In the genomic region with DNA sequence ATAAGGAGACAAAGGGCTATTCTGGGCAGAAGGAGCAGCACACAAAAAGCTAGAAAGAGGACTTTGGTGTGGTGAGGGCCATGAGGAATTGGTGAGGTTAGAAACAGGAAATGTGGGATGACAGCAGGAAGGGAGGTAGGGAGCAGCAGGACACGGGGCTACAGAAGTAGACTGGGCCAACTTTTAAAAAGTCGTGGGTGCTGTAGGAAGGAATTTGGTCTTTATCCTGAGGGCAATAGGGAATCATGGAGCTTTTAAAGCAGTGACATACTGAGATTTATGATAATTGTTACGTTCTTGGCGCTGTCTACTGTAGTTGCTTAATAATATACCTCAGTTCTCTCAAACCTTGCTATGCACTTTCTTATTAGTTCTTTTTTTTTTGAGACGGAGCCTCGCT, we compare ENCODE assay signal across 19 cellular contexts. TPM values are rescaled to one million over a fixed set of nuclear protein-coding genes. Genes with fewer than 3 reads are reported as not detected.
DNase-seq lines count a peak whose midpoint lies in the region; ATAC-seq and TF ChIP-seq lines count a peak whose summit lies in the region.
"Had no signal": no experiment of that assay in that cellular context is flagged by ENCODE, and none has a peak within 500 bp of the region (broad histone marks: within the 10 kb centered on the region; RNA-seq: fewer than 3 reads in every experiment).

No MANE protein-coding gene starts in this region.

- peak overlapping the region in 5 of 7 donors; percentile 0 to 46 (median 20) for H3K27ac Mint-ChIP-seq in CD14-positive monocyte
- H3K27ac Mint-ChIP-seq in nephron progenitor cell: peak overlapping the region; percentile 26
- H3K27ac Mint-ChIP-seq in CD4-positive, alpha-beta T cell: no peak overlapping the region

- in situ Hi-C loops in KBM-7 (cut with MboI; ENCODE audit: low pct_unique_long_range_greater_than_20kb, low sequenced_read_pairs): no loop called here

- POLR2A ChIA-PET in CD4-positive, alpha-beta T cell (lab: Charles Lee): no interaction called here

- peaks cover 14% of the 10 kb centered on the region for H3K4me1 Mint-ChIP-seq in CD14-positive monocyte
- peaks cover 11% of the 10 kb centered on the region for H3K4me1 Mint-ChIP-seq in nephron progenitor cell
- H3K4me1 Mint-ChIP-seq in CD4-positive, alpha-beta T cell (ENCODE audit: low read depth): no peaks in the 10 kb centered on the region

- peaks cover 0 to 5% (median 0%) of the 10 kb centered on the region in 7 donors for H3K9me3 Mint-ChIP-seq in CD14-positive monocyte
- H3K9me3 Mint-ChIP-seq in nephron progenitor cell: no peaks in the 10 kb centered on the region
- no peaks in the 10 kb centered on the region for H3K9me3 Mint-ChIP-seq in CD4-positive, alpha-beta T cell

- TF ChIP-seq CTCF in CD14-positive monocyte (IDR thresholded peaks at IDR 0.05): no peak
- no peak for TF ChIP-seq CTCF in nephron progenitor cell (IDR thresholded peaks at IDR 0.05)
- TF ChIP-seq CTCF in CD4-positive, alpha-beta T cell (IDR thresholded peaks at IDR 0.05): no peak

- H3K36me3 Mint-ChIP-seq in CD14-positive monocyte (no peaks in the 10 kb centered on the region), nephron progenitor cell (ENCODE audit: low read depth) (no peaks in the 10 kb centered on the region)
- no peaks in the 10 kb centered on the region for H3K36me3 Mint-ChIP-seq in CD4-positive, alpha-beta T cell (ENCODE audit: low read depth)

- H3K4me3 Mint-ChIP-seq in CD14-positive monocyte (no peak overlapping the region), nephron progenitor cell (no peak overlapping the region)
- no peak overlapping the region for H3K4me3 Mint-ChIP-seq in CD4-positive, alpha-beta T cell

- no peak overlapping the region for H3K27ac ChIP-seq in CD4-positive, alpha-beta T cell (ENCODE audit: low read depth, low read length)
- H3K27ac ChIP-seq: A549 had no signal

- H3K27me3 ChIP-seq in CD4-positive, alpha-beta T cell (ENCODE audit: control insufficient read depth, insufficient read depth, low read length): peaks cover 5% of the 10 kb centered on the region

- H3K27me3 Mint-ChIP-seq in CD14-positive monocyte (ENCODE audit: low read depth in 3 of 3) (peaks cover 4 to 10% (median 4%) of the 10 kb centered on the region in 3 donors), nephron progenitor cell (ENCODE audit: low read depth, poor library complexity) (peaks cover 5% of the 10 kb centered on the region)
- peaks cover 16% of the 10 kb centered on the region for H3K27me3 Mint-ChIP-seq in CD4-positive, alpha-beta T cell

- CTCF ChIA-PET in CD4-positive, alpha-beta T cell (lab: Charles Lee): no interaction called here

- DNase-seq in CD14-positive monocyte (ENCODE audit: low spot score) (no peak), KBM-7 (peak; percentile 9), nephron progenitor cell (no peak), kidney tubule cell (ENCODE audit: low spot score) (no peak)
- DNase-seq in CD4-positive, alpha-beta T cell: no peak
- DNase-seq: BE2C; DMS53; EL; GOT3; NCI-H1105 treated with DMSO at 0.1 percent for 48 hours; NCI-H2029 treated with DMSO at 0.1 percent for 48 hours; NCI-H345; NCI-H524; NCI-H774; NK-92 treated with Interleukin-12 subunit alpha and Interleukin-12 subunit beta, amount 100 ng/mL, for 24 hours had no signal

- no peaks in the 10 kb centered on the region for H3K9me3 ChIP-seq in CD4-positive, alpha-beta T cell (ENCODE audit: control insufficient read depth, low read length)
- H3K9me3 ChIP-seq: A549, BE2C had no signal

- ATAC-seq in SK-N-SH treated with all-trans-retinoic acid at 6 μM for 48 hours (peak; percentile 71), HG02938 (IDR thresholded peaks at IDR 0.05; ENCODE audit: unreplicated experiment) (no peak)
- ATAC-seq in CD4-positive, alpha-beta T cell (ENCODE audit: poor library complexity): no peak
- ATAC-seq: A549, HCT116 had no signal

- intact Hi-C loops in CD14-positive monocyte (cut with micrococcal nuclease): no loop called here
- intact Hi-C loops in CD4-positive, alpha-beta T cell (cut with DNase I, micrococcal nuclease): no loop called here

TF ChIP-seq in SK-N-SH treated with all-trans-retinoic acid at 6 μM for 48 hours, 23 proteins besides CTCF, POLR2A, EP300 and RAD21:
- TF ChIP-seq OSR1 (CRISPR knock-in tag; IDR thresholded peaks at IDR 0.05) (no peak), TOX (CRISPR knock-in tag; IDR thresholded peaks at IDR 0.05; ENCODE audit: borderline replicate concordance) (no peak), SNAI2 (CRISPR knock-in tag; IDR thresholded peaks at IDR 0.05) (no peak), ZNF8 (CRISPR knock-in tag; IDR thresholded peaks at IDR 0.05) (no peak), TCF4 (CRISPR knock-in tag; IDR thresholded peaks at IDR 0.05; ENCODE audit: borderline replicate concordance) (no peak), RARB (CRISPR knock-in tag; IDR thresholded peaks at IDR 0.05) (no peak), PPARA (CRISPR knock-in tag; IDR thresholded peaks at IDR 0.05; ENCODE audit: borderline replicate concordance) (no peak), CSDC2 (CRISPR knock-in tag; IDR thresholded peaks at IDR 0.05) (no peak), ZNF565 (CRISPR knock-in tag; conservative IDR thresholded peaks at IDR 0.05; ENCODE audit: low read depth) (no peak), GLIS3 (CRISPR knock-in tag; IDR thresholded peaks at IDR 0.05) (no peak), ZNF70 (CRISPR knock-in tag; IDR thresholded peaks at IDR 0.05) (no peak)
- TF ChIP-seq, protein P1, sequence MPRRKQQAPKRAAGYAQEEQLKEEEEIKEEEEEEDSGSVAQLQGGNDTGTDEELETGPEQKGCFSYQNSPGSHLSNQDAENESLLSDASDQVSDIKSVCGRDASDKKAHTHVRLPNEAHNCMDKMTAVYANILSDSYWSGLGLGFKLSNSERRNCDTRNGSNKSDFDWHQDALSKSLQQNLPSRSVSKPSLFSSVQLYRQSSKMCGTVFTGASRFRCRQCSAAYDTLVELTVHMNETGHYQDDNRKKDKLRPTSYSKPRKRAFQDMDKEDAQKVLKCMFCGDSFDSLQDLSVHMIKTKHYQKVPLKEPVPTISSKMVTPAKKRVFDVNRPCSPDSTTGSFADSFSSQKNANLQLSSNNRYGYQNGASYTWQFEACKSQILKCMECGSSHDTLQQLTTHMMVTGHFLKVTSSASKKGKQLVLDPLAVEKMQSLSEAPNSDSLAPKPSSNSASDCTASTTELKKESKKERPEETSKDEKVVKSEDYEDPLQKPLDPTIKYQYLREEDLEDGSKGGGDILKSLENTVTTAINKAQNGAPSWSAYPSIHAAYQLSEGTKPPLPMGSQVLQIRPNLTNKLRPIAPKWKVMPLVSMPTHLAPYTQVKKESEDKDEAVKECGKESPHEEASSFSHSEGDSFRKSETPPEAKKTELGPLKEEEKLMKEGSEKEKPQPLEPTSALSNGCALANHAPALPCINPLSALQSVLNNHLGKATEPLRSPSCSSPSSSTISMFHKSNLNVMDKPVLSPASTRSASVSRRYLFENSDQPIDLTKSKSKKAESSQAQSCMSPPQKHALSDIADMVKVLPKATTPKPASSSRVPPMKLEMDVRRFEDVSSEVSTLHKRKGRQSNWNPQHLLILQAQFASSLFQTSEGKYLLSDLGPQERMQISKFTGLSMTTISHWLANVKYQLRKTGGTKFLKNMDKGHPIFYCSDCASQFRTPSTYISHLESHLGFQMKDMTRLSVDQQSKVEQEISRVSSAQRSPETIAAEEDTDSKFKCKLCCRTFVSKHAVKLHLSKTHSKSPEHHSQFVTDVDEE (CRISPR knock-in tag; IDR thresholded peaks at IDR 0.05): no peak
- TF ChIP-seq, protein P2, sequence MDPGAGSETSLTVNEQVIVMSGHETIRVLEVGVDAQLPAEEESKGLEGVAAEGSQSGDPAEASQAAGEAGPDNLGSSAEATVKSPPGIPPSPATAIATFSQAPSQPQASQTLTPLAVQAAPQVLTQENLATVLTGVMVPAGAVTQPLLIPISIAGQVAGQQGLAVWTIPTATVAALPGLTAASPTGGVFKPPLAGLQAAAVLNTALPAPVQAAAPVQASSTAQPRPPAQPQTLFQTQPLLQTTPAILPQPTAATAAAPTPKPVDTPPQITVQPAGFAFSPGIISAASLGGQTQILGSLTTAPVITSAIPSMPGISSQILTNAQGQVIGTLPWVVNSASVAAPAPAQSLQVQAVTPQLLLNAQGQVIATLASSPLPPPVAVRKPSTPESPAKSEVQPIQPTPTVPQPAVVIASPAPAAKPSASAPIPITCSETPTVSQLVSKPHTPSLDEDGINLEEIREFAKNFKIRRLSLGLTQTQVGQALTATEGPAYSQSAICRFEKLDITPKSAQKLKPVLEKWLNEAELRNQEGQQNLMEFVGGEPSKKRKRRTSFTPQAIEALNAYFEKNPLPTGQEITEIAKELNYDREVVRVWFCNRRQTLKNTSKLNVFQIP (CRISPR knock-in tag; IDR thresholded peaks at IDR 0.05; ENCODE audit: borderline replicate concordance, low read depth): no peak
- TF ChIP-seq, protein P3, sequence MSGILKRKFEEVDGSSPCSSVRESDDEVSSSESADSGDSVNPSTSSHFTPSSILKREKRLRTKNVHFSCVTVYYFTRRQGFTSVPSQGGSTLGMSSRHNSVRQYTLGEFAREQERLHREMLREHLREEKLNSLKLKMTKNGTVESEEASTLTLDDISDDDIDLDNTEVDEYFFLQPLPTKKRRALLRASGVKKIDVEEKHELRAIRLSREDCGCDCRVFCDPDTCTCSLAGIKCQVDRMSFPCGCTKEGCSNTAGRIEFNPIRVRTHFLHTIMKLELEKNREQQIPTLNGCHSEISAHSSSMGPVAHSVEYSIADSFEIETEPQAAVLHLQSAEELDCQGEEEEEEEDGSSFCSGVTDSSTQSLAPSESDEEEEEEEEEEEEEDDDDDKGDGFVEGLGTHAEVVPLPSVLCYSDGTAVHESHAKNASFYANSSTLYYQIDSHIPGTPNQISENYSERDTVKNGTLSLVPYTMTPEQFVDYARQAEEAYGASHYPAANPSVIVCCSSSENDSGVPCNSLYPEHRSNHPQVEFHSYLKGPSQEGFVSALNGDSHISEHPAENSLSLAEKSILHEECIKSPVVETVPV (CRISPR knock-in tag; IDR thresholded peaks at IDR 0.05): no peak

RNA-seq across cellular contexts. Expression of a gene that starts 8.2 kb away (rescaled TPM):
- 10 to 100 TPM; 81.2 to 98.3 TPM for polyA plus RNA-seq in CD14-positive monocyte
- total RNA-seq in CD4-positive, alpha-beta T cell: 10 to 100 TPM; 50.1 to 54.0 TPM

RNA-seq across cellular contexts. Expression of a gene that starts 26.3 kb away (rescaled TPM):
- not detected for polyA plus RNA-seq in CD14-positive monocyte
- under 1 TPM; 0.03 to 0.08 TPM for total RNA-seq in CD4-positive, alpha-beta T cell

RNA-seq across cellular contexts. Expression of a gene that starts 36.5 kb away (rescaled TPM):
- not detected for polyA plus RNA-seq in CD14-positive monocyte
- total RNA-seq in CD4-positive, alpha-beta T cell: not detected
